Comparison of ENCODE assay signal across 3 cellular contexts in the genomic region with DNA sequence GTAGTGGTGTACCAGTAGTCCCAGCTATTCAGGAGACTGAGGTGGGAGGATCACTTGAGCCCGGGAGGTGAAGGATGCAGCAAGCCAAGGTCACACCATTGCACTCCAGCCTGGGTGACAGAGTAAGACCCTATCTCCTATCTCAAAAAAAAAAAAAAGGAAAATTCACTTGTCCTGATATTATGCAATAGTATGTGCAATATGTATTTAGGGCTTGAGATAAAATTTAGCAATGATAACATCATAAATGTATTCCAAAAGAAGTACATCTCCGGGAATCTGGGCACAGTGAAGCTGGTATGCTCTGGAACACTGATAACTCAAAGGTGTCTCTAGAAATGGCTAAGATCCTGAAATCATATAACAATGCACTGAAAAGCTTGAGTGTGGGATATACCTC.
TF ChIP-seq lines count a peak whose summit lies in the region.

No MANE protein-coding gene starts in this region.

TF ChIP-seq in IMR-90, 13 proteins besides CTCF, POLR2A, EP300 and RAD21:
- TF ChIP-seq MAZ (IDR thresholded peaks at IDR 0.05; ENCODE audit: borderline replicate concordance, low read depth, low read length) (no peak), MXI1 (IDR thresholded peaks at IDR 0.05; ENCODE audit: borderline replicate concordance, low read depth, low read length) (no peak), FOS (IDR thresholded peaks at IDR 0.05; ENCODE audit: low read depth, low read length) (no peak), CEBPB (IDR thresholded peaks at IDR 0.05; ENCODE audit: low read depth, low read length) (peak; percentile 67)
- TF ChIP-seq, protein P1, sequence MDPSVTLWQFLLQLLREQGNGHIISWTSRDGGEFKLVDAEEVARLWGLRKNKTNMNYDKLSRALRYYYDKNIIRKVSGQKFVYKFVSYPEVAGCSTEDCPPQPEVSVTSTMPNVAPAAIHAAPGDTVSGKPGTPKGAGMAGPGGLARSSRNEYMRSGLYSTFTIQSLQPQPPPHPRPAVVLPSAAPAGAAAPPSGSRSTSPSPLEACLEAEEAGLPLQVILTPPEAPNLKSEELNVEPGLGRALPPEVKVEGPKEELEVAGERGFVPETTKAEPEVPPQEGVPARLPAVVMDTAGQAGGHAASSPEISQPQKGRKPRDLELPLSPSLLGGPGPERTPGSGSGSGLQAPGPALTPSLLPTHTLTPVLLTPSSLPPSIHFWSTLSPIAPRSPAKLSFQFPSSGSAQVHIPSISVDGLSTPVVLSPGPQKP (IDR thresholded peaks at IDR 0.05; ENCODE audit: borderline replicate concordance, low read depth, low read length), result no peak

TF ChIP-seq in K562, 482 proteins besides CTCF, POLR2A, EP300 and RAD21:
- TF ChIP-seq STAT5B (CRISPR knock-in tag; IDR thresholded peaks at IDR 0.05) (no peak), CEBPG (CRISPR knock-in tag; IDR thresholded peaks at IDR 0.05) (no peak), CEBPG (tag; conservative IDR thresholded peaks at IDR 0.05 in 1 of 2, IDR thresholded peaks at IDR 0.05 in 1 of 2) (peak; percentile 39 to 66; a peak in 3 of 4 replicates), ZNF57 (CRISPR knock-in tag; IDR thresholded peaks at IDR 0.05) (no peak), CEBPB (tag; IDR thresholded peaks at IDR 0.05) (peak; percentile 72), SUPT5H (IDR thresholded peaks at IDR 0.05) (no peak), MTA1 (IDR thresholded peaks at IDR 0.05; ENCODE audit: borderline replicate concordance) (no peak), KDM5B (IDR thresholded peaks at IDR 0.05; ENCODE audit: insufficient replicate concordance, low read depth, low read length) (no peak), ZNF197 (CRISPR knock-in tag; IDR thresholded peaks at IDR 0.05; ENCODE audit: low read depth) (no peak), RBFOX2 (IDR thresholded peaks at IDR 0.05; ENCODE audit: low read depth, low read length) (no peak), GATAD2B (IDR thresholded peaks at IDR 0.05; ENCODE audit: borderline replicate concordance) (no peak), ZC3H11A (IDR thresholded peaks at IDR 0.05; ENCODE audit: low read depth, low read length) (no peak), GABPA (tag; conservative IDR thresholded peaks at IDR 0.05; ENCODE audit: low read depth) (no peak), PHTF2 (CRISPR knock-in tag; IDR thresholded peaks at IDR 0.05) (no peak), U2AF1 (optimal IDR thresholded peaks at IDR 0.05; ENCODE audit: low read depth, low read length) (no peak), ZNF561 (CRISPR knock-in tag; conservative IDR thresholded peaks at IDR 0.05) (no peak)

TF ChIP-seq in HepG2, 621 proteins besides CTCF, POLR2A, EP300 and RAD21:
- TF ChIP-seq CEBPB (IDR thresholded peaks at IDR 0.05; ENCODE audit: borderline replicate concordance, low read depth, low read length) (peak; percentile 44; the same call in 1 of the 2 replicates), ZNF10 (CRISPR knock-in tag; IDR thresholded peaks at IDR 0.05; ENCODE audit: borderline replicate concordance, low read depth) (no peak)
